Comparison of ENCODE assay signal across 21 cellular contexts in genomic region chr10:14487511-14487909, GRCh38.
DNase-seq lines count a peak whose midpoint lies in the region; ATAC-seq, FAIRE-seq and TF ChIP-seq lines count a peak whose summit lies in the region.
"Had no signal": no experiment of that assay in that cellular context is flagged by ENCODE, and none has a peak within 500 bp of the region (broad histone marks: within the 10 kb centered on the region; RNA-seq: fewer than 3 reads in every experiment).

No MANE protein-coding gene starts in this region.

- H3K27me3 ChIP-seq in astrocyte (ENCODE audit: insufficient read depth, low read length) (no peaks in the 10 kb centered on the region), foreskin keratinocyte (peaks cover 8% of the 10 kb centered on the region), ascending aorta (no peaks in the 10 kb centered on the region), spleen (replicated peaks in 1 of 7) (peaks cover 0 to 31% (median 0%) of the 10 kb centered on the region in 7 donors)
- H3K27me3 ChIP-seq: right lobe of liver, thyroid gland had no signal

- TF ChIP-seq POLR2A in spleen (IDR thresholded peaks at IDR 0.05): no peak

- H3K9me3 Mint-ChIP-seq in astrocyte (ENCODE audit: unreplicated experiment): peaks cover 4% of the 10 kb centered on the region
- H3K9me3 Mint-ChIP-seq: activated naive CD4-positive, alpha-beta T cell treated with anti-CD3 and anti-CD28 coated beads, Interleukin-2, amount 10 ng/mL, durations not matched to agents 7 days and 5 days; immature natural killer cell had no signal

- ATAC-seq in foreskin keratinocyte (peak; percentile 33), HG03521 (IDR thresholded peaks at IDR 0.05; ENCODE audit: unreplicated experiment) (no peak)
- ATAC-seq: right lobe of liver had no signal

- H3K4me3 ChIP-seq in astrocyte (ENCODE audit: insufficient read depth, low read depth, low read length) (no peak overlapping the region), ascending aorta (no peak overlapping the region), spleen (no peak overlapping the region)
- H3K4me3 ChIP-seq: right lobe of liver, thyroid gland had no signal

- DNase-seq in NCI-H1105 treated with DMSO at 0.1 percent for 48 hours (lab: John Stamatoyannopoulos, UW) (peak; percentile 44), NCI-H1105 (lab: John Stamatoyannopoulos, UW) (no peak), astrocyte (ENCODE audit: low read depth) (peak; percentile 44), foreskin keratinocyte (peak; percentile 43 to 60), substantia nigra (lab: John Stamatoyannopoulos, UW) (peak in 2 of 49 donors; percentile 7 to 19), ascending aorta (ENCODE audit: low spot score in 2 of 2) (no peak), spleen (no peak)
- DNase-seq: activated CD4-positive, alpha-beta T cell treated with anti-CD3 and anti-CD28 coated beads, Interleukin-2, amount 50 U/mL, for 1 hour; activated naive CD4-positive, alpha-beta T cell treated with anti-CD3 and anti-CD28 coated beads, Interleukin-2, amount 10 ng/mL, durations not matched to agents 7 days and 5 days; activated T-cell treated with anti-CD3 and anti-CD28 coated beads for 4 hours; CD4-positive, CD25-positive, alpha-beta regulatory T cell; central memory CD4-positive, alpha-beta T cell; glutamatergic neuron; GOT3; immature natural killer cell; NCI-H2171; right lobe of liver; stimulated activated CD4-positive, alpha-beta T cell treated with anti-CD3 and anti-CD28 coated beads, Interleukin-2, amount 100 ng/mL, for 48 hours; thyroid gland had no signal

- peaks cover 3% of the 10 kb centered on the region for H3K9me3 ChIP-seq in astrocyte (ENCODE audit: insufficient read depth, low read depth, low read length)
- H3K9me3 ChIP-seq in ascending aorta: no peaks in the 10 kb centered on the region
- no peaks in the 10 kb centered on the region for H3K9me3 ChIP-seq in spleen
- H3K9me3 ChIP-seq: right lobe of liver, thyroid gland had no signal

- H3K4me2 ChIP-seq in astrocyte (ENCODE audit: low read length): peak overlapping the region; percentile 69

- H3K36me3 Mint-ChIP-seq in astrocyte (ENCODE audit: low read depth, unreplicated experiment): no peaks in the 10 kb centered on the region
- H3K36me3 Mint-ChIP-seq: activated naive CD4-positive, alpha-beta T cell treated with anti-CD3 and anti-CD28 coated beads, Interleukin-2, amount 10 ng/mL, durations not matched to agents 7 days and 5 days; CD4-positive, CD25-positive, alpha-beta regulatory T cell had no signal

- no peaks in the 10 kb centered on the region for H3K79me2 ChIP-seq in astrocyte (ENCODE audit: insufficient read depth, low read length)

- H3K4me1 ChIP-seq in astrocyte (ENCODE audit: insufficient read depth, low read length) (peaks cover 6% of the 10 kb centered on the region), foreskin keratinocyte (no peaks in the 10 kb centered on the region), ascending aorta (no peaks in the 10 kb centered on the region), spleen (peaks cover 0 to 15% (median 2%) of the 10 kb centered on the region in 6 donors)
- H3K4me1 ChIP-seq: right lobe of liver, thyroid gland had no signal

- WGBS in spleen, 5 donors: 67 to 80% (median 75%) methylated on average over 7 of the region's 7 CpGs

- H3K9ac ChIP-seq in astrocyte (ENCODE audit: low read length): no peak overlapping the region

- no peaks in the 10 kb centered on the region for H3K4me1 Mint-ChIP-seq in astrocyte (ENCODE audit: low read depth, unreplicated experiment)
- H3K4me1 Mint-ChIP-seq: activated naive CD4-positive, alpha-beta T cell treated with anti-CD3 and anti-CD28 coated beads, Interleukin-2, amount 10 ng/mL, durations not matched to agents 7 days and 5 days; CD4-positive, CD25-positive, alpha-beta regulatory T cell; immature natural killer cell had no signal

- intact Hi-C loops in ascending aorta (cut with DNase I): no loop called here
- intact Hi-C loops in spleen (cut with DNase I; ENCODE audit: low total_unique reads): no loop called here

- H4K20me1 ChIP-seq in astrocyte (ENCODE audit: insufficient read depth, low read length): no peaks in the 10 kb centered on the region

- no peak overlapping the region for H2AFZ ChIP-seq in astrocyte (ENCODE audit: low read depth, low read length)

- FAIRE-seq in astrocyte (lab: Jason Lieb, UNC): no peak

- no peak for TF ChIP-seq CTCF in astrocyte (IDR thresholded peaks at IDR 0.05; ENCODE audit: insufficient read depth, low read depth, low read length)
- no peak for TF ChIP-seq CTCF in foreskin keratinocyte (conservative IDR thresholded peaks at IDR 0.05)
- no peak for TF ChIP-seq CTCF in ascending aorta (IDR thresholded peaks at IDR 0.05)
- no peak for TF ChIP-seq CTCF in spleen (IDR thresholded peaks at IDR 0.05 in 8 of 11, conservative IDR thresholded peaks at IDR 0.05 in 3 of 11)

- no peak overlapping the region for H3K4me3 Mint-ChIP-seq in astrocyte (ENCODE audit: unreplicated experiment)
- H3K4me3 Mint-ChIP-seq: activated naive CD4-positive, alpha-beta T cell treated with anti-CD3 and anti-CD28 coated beads, Interleukin-2, amount 10 ng/mL, durations not matched to agents 7 days and 5 days; CD4-positive, CD25-positive, alpha-beta regulatory T cell; immature natural killer cell had no signal

- no peak overlapping the region for H3K27ac Mint-ChIP-seq in astrocyte (ENCODE audit: unreplicated experiment)
- H3K27ac Mint-ChIP-seq: activated naive CD4-positive, alpha-beta T cell treated with anti-CD3 and anti-CD28 coated beads, Interleukin-2, amount 10 ng/mL, durations not matched to agents 7 days and 5 days; CD4-positive, CD25-positive, alpha-beta regulatory T cell; immature natural killer cell had no signal

- no peaks in the 10 kb centered on the region for H3K36me3 ChIP-seq in astrocyte (ENCODE audit: insufficient read depth, low read length)
- H3K36me3 ChIP-seq in ascending aorta: no peaks in the 10 kb centered on the region
- no peaks in the 10 kb centered on the region for H3K36me3 ChIP-seq in spleen
- H3K36me3 ChIP-seq: right lobe of liver, thyroid gland had no signal

- H3K27ac ChIP-seq in astrocyte (ENCODE audit: low read depth, low read length) (no peak overlapping the region), foreskin keratinocyte (no peak overlapping the region), substantia nigra (ENCODE audit: low read depth, low read length, poor library complexity, severe bottlenecking) (peak overlapping the region; percentile 68), ascending aorta (no peak overlapping the region), spleen (no peak overlapping the region)
- H3K27ac ChIP-seq: 22Rv1, right lobe of liver, thyroid gland had no signal

- peaks cover 4% of the 10 kb centered on the region for H3K27me3 Mint-ChIP-seq in astrocyte (ENCODE audit: low read depth, unreplicated experiment)

Comparison
In these comparisons a context has a peak if more than half of its experiments do, and no peak if none do; other contexts are left out.
1. DNase-seq: peak in NCI-H1105 treated with DMSO at 0.1 percent for 48 hours (single experiment), astrocyte (single experiment) and foreskin keratinocyte (2 of 2); none in NCI-H1105 (single experiment), ascending aorta (0 of 2) and spleen (single experiment).